In genomic region chr3:134568790-134569189, GRCh38 we compare ENCODE assay signal across 29 cellular contexts.
"Had no signal": no experiment of that assay in that cellular context is flagged by ENCODE, and none has a peak within 500 bp of the region (broad histone marks: within the 10 kb centered on the region; RNA-seq: fewer than 3 reads in every experiment).

No MANE protein-coding gene starts in this region.

- H3K4me1 ChIP-seq: colonic mucosa, esophagus muscularis mucosa, foreskin keratinocyte, gastrocnemius medialis, gastroesophageal sphincter, heart left ventricle, heart right ventricle had no signal

- FAIRE-seq: colon, endometrium, endothelial cell of umbilical vein, frontal cortex had no signal

- H3K27me3 ChIP-seq: colonic mucosa, dorsolateral prefrontal cortex, esophagus muscularis mucosa, esophagus squamous epithelium, foreskin keratinocyte, gastrocnemius medialis, gastroesophageal sphincter, heart left ventricle, heart right ventricle had no signal

- H3K4me3 Mint-ChIP-seq: dendritic cell treated with granulocyte-macrophage colony-stimulating factor and Interleukin-4, amounts not matched to agents 40 ng/mL and 50 ng/mL, for 4 days; effector memory CD8-positive, alpha-beta T cell; endodermal cell had no signal

- H3K27me3 Mint-ChIP-seq: dendritic cell treated with granulocyte-macrophage colony-stimulating factor and Interleukin-4, amounts not matched to agents 40 ng/mL and 50 ng/mL, for 4 days had no signal

- H3K9me3 ChIP-seq: colonic mucosa, gastrocnemius medialis had no signal

- ATAC-seq: effector memory CD8-positive, alpha-beta T cell; esophagus mucosa; foreskin keratinocyte; gastrocnemius medialis; gastroesophageal sphincter; heart left ventricle; heart right ventricle had no signal

- H3K27ac Mint-ChIP-seq: dendritic cell treated with granulocyte-macrophage colony-stimulating factor and Interleukin-4, amounts not matched to agents 40 ng/mL and 50 ng/mL, for 4 days; effector memory CD8-positive, alpha-beta T cell; endodermal cell had no signal

- H3K36me3 ChIP-seq: colonic mucosa, esophagus squamous epithelium, gastrocnemius medialis, gastroesophageal sphincter had no signal

- DNase-seq: colonic mucosa; cortex of kidney; dermis blood vessel endothelial cell; dorsolateral prefrontal cortex; effector CD4-positive, alpha-beta T cell; effector CD8-positive, alpha-beta T cell; effector memory CD4-positive, alpha-beta T cell; effector memory CD8-positive, alpha-beta T cell; endodermal cell; erythroblast; esophagus squamous epithelium; foreskin fibroblast; foreskin keratinocyte; foreskin melanocyte; gastrocnemius medialis; glutamatergic neuron; head of caudate nucleus; heart left ventricle; heart right ventricle had no signal

- H3K4me1 Mint-ChIP-seq: endodermal cell had no signal

- H3K27ac ChIP-seq: colonic mucosa, coronary artery, dorsolateral prefrontal cortex, epithelial cell of prostate, esophagus muscularis mucosa, esophagus squamous epithelium, foreskin keratinocyte, gastrocnemius medialis, gastroesophageal sphincter, heart left ventricle, heart right ventricle had no signal

- H3K4me3 ChIP-seq: colonic mucosa, coronary artery, dorsolateral prefrontal cortex, esophagus muscularis mucosa, esophagus squamous epithelium, gastrocnemius medialis, gastroesophageal sphincter, heart left ventricle, heart right ventricle had no signal
